Comparison of ENCODE assay signal across 15 cellular contexts in genomic region chr1:3135746-3136455, GRCh38.
DNase-seq lines count a peak whose midpoint lies in the region; ATAC-seq, FAIRE-seq and TF ChIP-seq lines count a peak whose summit lies in the region.
"Had no signal": no experiment of that assay in that cellular context is flagged by ENCODE, and none has a peak within 500 bp of the region (broad histone marks: within the 10 kb centered on the region; RNA-seq: fewer than 3 reads in every experiment).

No MANE protein-coding gene starts in this region.

- TF ChIP-seq RAD21 in HepG2 (CRISPR knock-in tag; IDR thresholded peaks at IDR 0.05), result no peak

- H3K23ac ChIP-seq in neuronal stem cell (ENCODE audit: low read depth, low read length, poor library complexity), result peak overlapping the region; percentile 44

- BruUV-seq in HepG2 (replicated peaks; lab: Mats Ljungman, UMichigan), result no TSS peak

- no peak overlapping the region for H3K27ac ChIP-seq in HepG2 (ENCODE audit: extremely low read length, insufficient read depth, low read length)
- no peak overlapping the region for H3K27ac ChIP-seq in right lobe of liver
- peak overlapping the region; percentile 71 to 87 (median 80) for H3K27ac ChIP-seq in body of pancreas
- no peak overlapping the region for H3K27ac ChIP-seq in neuronal stem cell (replicated peaks; ENCODE audit: low read length)
- H3K27ac ChIP-seq: PC-9, SJSA1 had no signal

- no peak overlapping the region for H2AFZ ChIP-seq in HepG2 (ENCODE audit: low read length)
- no peak overlapping the region for H2AFZ ChIP-seq in neuronal stem cell (ENCODE audit: low read length)
- H2AFZ ChIP-seq: PC-9 had no signal

- CTCF ChIA-PET in HepG2 (lab: Yijun Ruan, JAX; ENCODE audit: low intra/inter-chr PET ratio, low total read pairs), result no interaction called here

- in situ Hi-C loops in HepG2 (cut with HindIII; ENCODE audit: extremely low pct_ligation_motif_present, low pct_unique_long_range_greater_than_20kb), result no loop called here

- H3K9me3 ChIP-seq in HepG2 (ENCODE audit: low read length), result no peaks in the 10 kb centered on the region
- H3K9me3 ChIP-seq in right lobe of liver, result no peaks in the 10 kb centered on the region
- no peaks in the 10 kb centered on the region for H3K9me3 ChIP-seq in body of pancreas
- peaks cover 0 to 2% of the 10 kb centered on the region in 2 donors for H3K9me3 ChIP-seq in neuronal stem cell (replicated peaks in 1 of 2; ENCODE audit: control insufficient read depth in 2 of 2, insufficient read depth in 1 of 2, low read depth in 1 of 2, low read length in 2 of 2)
- H3K9me3 ChIP-seq: Caco-2, SJSA1 had no signal

- no peak for TF ChIP-seq POLR2A in HepG2 (IDR thresholded peaks at IDR 0.05; ENCODE audit: insufficient read depth in 1 of 2, low read depth in 2 of 2, low read length in 2 of 2)
- no peak for TF ChIP-seq POLR2A in right lobe of liver (IDR thresholded peaks at IDR 0.05)
- TF ChIP-seq POLR2A in body of pancreas (IDR thresholded peaks at IDR 0.05), result no peak

- peaks cover 0 to 4% of the 10 kb centered on the region in 2 experiments; a peak in 2 of 5 replicates for H3K27me3 ChIP-seq in HepG2 (ENCODE audit: control insufficient read depth in 1 of 2, insufficient read depth in 2 of 2, low read length in 2 of 2)
- H3K27me3 ChIP-seq in right lobe of liver, result no peaks in the 10 kb centered on the region
- H3K27me3 ChIP-seq in body of pancreas, result no peaks in the 10 kb centered on the region
- H3K27me3 ChIP-seq in neuronal stem cell (ENCODE audit: control insufficient read depth in 3 of 3, insufficient read depth in 3 of 3, low read depth in 1 of 3, low read length in 3 of 3), result peaks cover 0 to 46% (median 0%) of the 10 kb centered on the region in 3 experiments
- H3K27me3 ChIP-seq: SJSA1 had no signal

- H3K4me1 ChIP-seq in HepG2 (ENCODE audit: insufficient read depth, low read length) (peaks cover 79% of the 10 kb centered on the region), right lobe of liver (no peaks in the 10 kb centered on the region), body of pancreas (peaks cover 63% of the 10 kb centered on the region), neuronal stem cell (ENCODE audit: control insufficient read depth in 2 of 2, insufficient read depth in 1 of 2, low read depth in 1 of 2, low read length in 2 of 2) (peaks cover 4 to 41% of the 10 kb centered on the region in 2 donors)
- H3K4me1 ChIP-seq: SJSA1 had no signal

- peak overlapping the region; percentile 78 for H2BK5ac ChIP-seq in neuronal stem cell (ENCODE audit: low read length)

- peak overlapping the region; percentile 96 for H3K18ac ChIP-seq in neuronal stem cell (ENCODE audit: low read length)

- intact Hi-C loops in HepG2 (cut with micrococcal nuclease; ENCODE audit: unreplicated experiment), result no loop called here
- intact Hi-C loops in right lobe of liver (cut with DNase I), result no loop called here
- intact Hi-C loops in body of pancreas (cut with DNase I), result no loop called here

- H4K8ac ChIP-seq in neuronal stem cell (ENCODE audit: low read depth, low read length), result no peak overlapping the region

- peak overlapping the region; percentile 63 for H3K14ac ChIP-seq in neuronal stem cell (ENCODE audit: low read length)

- DNase-seq in HepG2 (ENCODE audit: low spot score), result no peak
- no peak for DNase-seq in right lobe of liver
- no peak for DNase-seq in body of pancreas
- DNase-seq in neuronal stem cell (ENCODE audit: low spot score), result no peak
- no peak for DNase-seq in OCI-M1 (lab: John Stamatoyannopoulos, UW)
- no peak for DNase-seq in NCI-H187 treated with DMSO at 0.1 percent for 48 hours (lab: John Stamatoyannopoulos, UW)
- DNase-seq: ACHN, AML-193, Caco-2, DMS153, NCI-H2029 treated with DMSO at 0.1 percent for 48 hours, NCI-H345, PC-9 had no signal

- no peak overlapping the region for H3K9ac ChIP-seq in HepG2 (ENCODE audit: insufficient read depth, low read depth, low read length)
- no peak overlapping the region for H3K9ac ChIP-seq in neuronal stem cell (ENCODE audit: low read depth, low read length, poor library complexity)

- H3K79me2 ChIP-seq in HepG2 (ENCODE audit: insufficient read depth, low read length), result no peaks in the 10 kb centered on the region

- no peak for TF ChIP-seq CTCF in HepG2 (CRISPR knock-in tag; IDR thresholded peaks at IDR 0.05)
- no peak for TF ChIP-seq CTCF in right lobe of liver (IDR thresholded peaks at IDR 0.05)
- TF ChIP-seq CTCF in body of pancreas (IDR thresholded peaks at IDR 0.05), result no peak

- FAIRE-seq in HepG2 (lab: Jason Lieb, UNC), result no peak

- H4K20me1 ChIP-seq in HepG2 (ENCODE audit: insufficient read depth, low read length), result no peaks in the 10 kb centered on the region

- H3K4me2 ChIP-seq in HepG2 (ENCODE audit: low read depth, low read length) (no peak overlapping the region; the same call in 1 of the 2 replicates), neuronal stem cell (ENCODE audit: insufficient read depth, low read length, poor library complexity, severe bottlenecking) (no peak overlapping the region)
- H3K4me2 ChIP-seq: PC-9 had no signal

- no peak for TF ChIP-seq EP300 in HepG2 (IDR thresholded peaks at IDR 0.05; ENCODE audit: low read depth in 2 of 2, low read length in 2 of 2)
- no peak for TF ChIP-seq EP300 in HepG2 (CRISPR knock-in tag; IDR thresholded peaks at IDR 0.05; ENCODE audit: borderline replicate concordance)

- H2BK15ac ChIP-seq in neuronal stem cell (ENCODE audit: low read length), result peak overlapping the region; percentile 94

- no peak overlapping the region for H4K91ac ChIP-seq in neuronal stem cell (ENCODE audit: low read depth, low read length, poor library complexity)

- ATAC-seq in HepG2 (no peak), right lobe of liver (no peak), body of pancreas (no peak), GM19397 (IDR thresholded peaks at IDR 0.05; ENCODE audit: unreplicated experiment) (no peak)

- peak overlapping the region; percentile 89 for H3K4ac ChIP-seq in neuronal stem cell (ENCODE audit: low read length)

- no peaks in the 10 kb centered on the region for H3K79me1 ChIP-seq in neuronal stem cell (ENCODE audit: low read depth, low read length)

- POLR2A ChIA-PET in HepG2 (lab: Yijun Ruan, JAX), result no interaction called here

- H2AK5ac ChIP-seq in neuronal stem cell (ENCODE audit: low read depth, low read length), result peak overlapping the region; percentile 98

- H3K4me3 ChIP-seq in HepG2 (replicated peaks in 1 of 3; ENCODE audit: insufficient read depth in 1 of 3, low read depth in 2 of 3, low read length in 3 of 3) (no peak overlapping the region; a peak in 1 of 6 replicates), right lobe of liver (no peak overlapping the region), body of pancreas (no peak overlapping the region), neuronal stem cell (ENCODE audit: low read length in 2 of 2) (no peak overlapping the region)
- H3K4me3 ChIP-seq: PC-9, SJSA1 had no signal

- H2BK120ac ChIP-seq in neuronal stem cell (ENCODE audit: low read depth, low read length), result no peak overlapping the region

- peak overlapping the region; percentile 77 for H2BK12ac ChIP-seq in neuronal stem cell (ENCODE audit: low read length)

- H3K36me3 ChIP-seq in HepG2 (replicated peaks in 1 of 2; ENCODE audit: control insufficient read depth in 1 of 2, insufficient read depth in 2 of 2, low read length in 2 of 2), result no peaks in the 10 kb centered on the region
- H3K36me3 ChIP-seq in right lobe of liver, result no peaks in the 10 kb centered on the region
- no peaks in the 10 kb centered on the region for H3K36me3 ChIP-seq in body of pancreas (replicated peaks in 1 of 2; ENCODE audit: insufficient read depth in 1 of 2, low read depth in 2 of 2)
- H3K36me3 ChIP-seq in neuronal stem cell (replicated peaks in 1 of 2; ENCODE audit: control insufficient read depth in 2 of 2, insufficient read depth in 2 of 2, low read length in 2 of 2), result no peaks in the 10 kb centered on the region
- H3K36me3 ChIP-seq: SJSA1 had no signal

- WGBS in HepG2 (ENCODE audit: low lambda C conversion rate), result 80% methylated on average over 1 of the region's 35 CpGs
- WGBS in right lobe of liver (ENCODE audit: insufficient coverage, low coverage, low lambda C conversion rate, missing lambda C conversion rate), result no CpG with 5 or more reads among the region's 35 CpGs
- 88 to 91% methylated on average over 22 to 31 of the region's 35 CpGs for WGBS in body of pancreas, 2 donors
- no CpG with 5 or more reads among the region's 35 CpGs for WGBS in neuronal stem cell (ENCODE audit: extremely low coverage in 2 of 2, insufficient read length in 2 of 2, insufficient replicate concordance in 1 of 2), 2 donors

TF ChIP-seq in HepG2, 621 proteins besides CTCF, POLR2A, EP300 and RAD21 (continues in another document):
- TF ChIP-seq ZNF629 (CRISPR knock-in tag; conservative IDR thresholded peaks at IDR 0.05) (peak; percentile 28; the same call in 1 of the 2 replicates), BATF2 (CRISPR knock-in tag; IDR thresholded peaks at IDR 0.05) (no peak)

Comparison
In these comparisons a context has a peak if more than half of its experiments do, and no peak if none do; other contexts are left out.
1. H3K27ac ChIP-seq: peak in body of pancreas (4 of 4); none in HepG2 (single experiment), right lobe of liver (0 of 3) and neuronal stem cell (single experiment).